In the genomic region with DNA sequence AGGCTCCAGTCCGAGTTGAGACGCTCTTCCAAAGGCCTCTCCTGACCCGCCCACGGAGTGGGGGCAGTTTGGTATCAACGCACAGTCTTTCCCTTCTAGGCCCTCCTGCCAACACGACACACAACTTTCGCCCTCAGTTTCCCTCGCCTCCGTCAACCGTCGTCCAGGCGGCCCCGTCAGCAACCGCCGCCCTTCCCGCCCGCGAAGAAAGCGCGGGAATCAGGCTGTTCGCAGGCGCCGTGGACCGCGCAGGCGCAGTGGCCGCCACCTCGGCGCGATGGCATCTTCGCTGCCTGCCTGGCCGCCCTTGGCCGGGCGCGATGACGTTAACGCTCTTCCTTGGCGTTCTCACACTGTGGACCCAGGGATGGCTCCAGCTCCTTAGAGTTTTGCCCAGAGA, we compare ENCODE assay signal across 32 cellular contexts. TPM values are rescaled to one million over a fixed set of nuclear protein-coding genes. Genes with fewer than 3 reads are reported as not detected.
DNase-seq lines count a peak whose midpoint lies in the region; ATAC-seq, FAIRE-seq and TF ChIP-seq lines count a peak whose summit lies in the region.
"Had no signal": no experiment of that assay in that cellular context is flagged by ENCODE, and none has a peak within 500 bp of the region (broad histone marks: within the 10 kb centered on the region; RNA-seq: fewer than 3 reads in every experiment).

A gene with protein sequence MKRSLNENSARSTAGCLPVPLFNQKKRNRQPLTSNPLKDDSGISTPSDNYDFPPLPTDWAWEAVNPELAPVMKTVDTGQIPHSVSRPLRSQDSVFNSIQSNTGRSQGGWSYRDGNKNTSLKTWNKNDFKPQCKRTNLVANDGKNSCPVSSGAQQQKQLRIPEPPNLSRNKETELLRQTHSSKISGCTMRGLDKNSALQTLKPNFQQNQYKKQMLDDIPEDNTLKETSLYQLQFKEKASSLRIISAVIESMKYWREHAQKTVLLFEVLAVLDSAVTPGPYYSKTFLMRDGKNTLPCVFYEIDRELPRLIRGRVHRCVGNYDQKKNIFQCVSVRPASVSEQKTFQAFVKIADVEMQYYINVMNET (minus strand): TSS at position 221 of the 400 bp plus-strand sequence. CDS start 2,494 bp downstream, outside the sequence.

- CTCF ChIA-PET in H1 (lab: Charles Lee; ENCODE audit: partially characterized antibody): no interaction called here

- H3K27ac ChIP-seq in H1 (ENCODE audit: low read depth, low read length) (no peak within 1 kb of the TSS), testis (peak within 1 kb of the TSS; percentile 52 to 59)
- H3K27ac ChIP-seq: BLaER1 had no signal

- TF ChIP-seq POLR2A in H1 (IDR thresholded peaks at IDR 0.05; ENCODE audit: control extremely low read depth in 1 of 2, low read depth in 2 of 2, low read length in 2 of 2) (no peak), testis (IDR thresholded peaks at IDR 0.05) (no peak)

- no peak within 1 kb of the TSS for H2BK20ac ChIP-seq in H1 (ENCODE audit: low read length)

- H3K9me3 ChIP-seq in H1 (ENCODE audit: insufficient read depth in 2 of 2, low read depth in 1 of 2, low read length in 1 of 2): no peaks in the 10 kb centered on the region
- no peaks in the 10 kb centered on the region for H3K9me3 ChIP-seq in testis
- H3K9me3 ChIP-seq: BE2C, BLaER1 had no signal

- H3K36me3 ChIP-seq in H1 (ENCODE audit: control insufficient read depth in 2 of 4, insufficient read depth in 4 of 4, low read length in 3 of 4): no peaks in the 10 kb centered on the region
- no peaks in the 10 kb centered on the region for H3K36me3 ChIP-seq in testis (ENCODE audit: low read depth, missing control alignments)
- H3K36me3 ChIP-seq: BE2C, BLaER1 had no signal

- no peaks in the 10 kb centered on the region for H3K27me3 Mint-ChIP-seq in nephron (ENCODE audit: low read depth)
- H3K27me3 Mint-ChIP-seq in activated T-helper 17 cell treated with anti-CD3 and anti-CD28 coated beads, Interleukin-2, amount 50 U/mL, for 72 hours: peaks cover 12% of the 10 kb centered on the region

- no peak within 1 kb of the TSS for H3K4ac ChIP-seq in H1 (replicated peaks; ENCODE audit: insufficient read length, low read depth, low read length)

- no peak within 1 kb of the TSS for H2BK12ac ChIP-seq in H1 (ENCODE audit: low read depth, low read length)

- no peak within 1 kb of the TSS for H3K9ac ChIP-seq in H1 (replicated peaks in 1 of 4; ENCODE audit: extremely low read depth in 1 of 4, low read depth in 3 of 4, low read length in 3 of 4)
- H3K9ac ChIP-seq: BLaER1 had no signal

- no peak for TF ChIP-seq RAD21 in H1 (IDR thresholded peaks at IDR 0.05 in 1 of 2, conservative IDR thresholded peaks at IDR 0.05 in 1 of 2; ENCODE audit: low read depth in 2 of 2, low read length in 2 of 2)

- H3K56ac ChIP-seq in H1 (replicated peaks; ENCODE audit: insufficient read length, low read depth, low read length): no peak within 1 kb of the TSS

- H3K27me3 ChIP-seq in H1 (replicated peaks in 1 of 4; ENCODE audit: control insufficient read depth in 3 of 4, extremely low read depth in 1 of 4, insufficient read depth in 3 of 4, low read length in 3 of 4) (no peaks in the 10 kb centered on the region), testis (no peaks in the 10 kb centered on the region)
- H3K27me3 ChIP-seq: BE2C, BLaER1 had no signal

- no peak for TF ChIP-seq CTCF in H1 (IDR thresholded peaks at IDR 0.05; ENCODE audit: control extremely low read depth in 1 of 3, insufficient read depth in 1 of 3, low read depth in 1 of 3, low read length in 3 of 3)
- TF ChIP-seq CTCF in nephron (IDR thresholded peaks at IDR 0.05; ENCODE audit: unreplicated experiment in 3 of 3): no peak
- no peak for TF ChIP-seq CTCF in testis (IDR thresholded peaks at IDR 0.05)

- no peak within 1 kb of the TSS for H2BK15ac ChIP-seq in H1 (ENCODE audit: low read length)

- H2AFZ ChIP-seq in H1 (ENCODE audit: low read length): 0 out of 2 replicates have a peak within 1 kb of the TSS, but pooled peaks have one; percentile 49

- intact Hi-C loops in testis (cut with DNase I; ENCODE audit: low total_unique reads): no loop called here

- no peak within 1 kb of the TSS for H3K14ac ChIP-seq in H1 (ENCODE audit: insufficient read length)

- no peak for TF ChIP-seq EP300 in H1 (IDR thresholded peaks at IDR 0.05; ENCODE audit: borderline replicate concordance in 1 of 2, low read depth in 2 of 2, low read length in 2 of 2)

- H3K23ac ChIP-seq in H1 (ENCODE audit: insufficient read length): no peak within 1 kb of the TSS

- peaks cover 27% of the 10 kb centered on the region for H3K4me1 Mint-ChIP-seq in nephron
- peaks cover 3% of the 10 kb centered on the region for H3K4me1 Mint-ChIP-seq in activated T-helper 17 cell treated with anti-CD3 and anti-CD28 coated beads, Interleukin-2, amount 50 U/mL, for 72 hours

- H2BK5ac ChIP-seq in H1 (ENCODE audit: low read depth, low read length): 0 out of 2 replicates have a peak within 1 kb of the TSS, but pooled peaks have one; percentile 5

- H3K27ac Mint-ChIP-seq in nephron: peak within 1 kb of the TSS in 2 of 3 experiments; percentile 40 to 88
- H3K27ac Mint-ChIP-seq in activated T-helper 17 cell treated with anti-CD3 and anti-CD28 coated beads, Interleukin-2, amount 50 U/mL, for 72 hours: no peak within 1 kb of the TSS
- H3K27ac Mint-ChIP-seq: CD4-positive, alpha-beta memory T cell; CD4-positive, CD25-positive, alpha-beta regulatory T cell; CD8-positive, alpha-beta memory T cell had no signal

- H2BK120ac ChIP-seq in H1 (replicated peaks; ENCODE audit: low read depth, low read length): no peak within 1 kb of the TSS

- no peaks in the 10 kb centered on the region for H4K20me1 ChIP-seq in H1 (replicated peaks in 1 of 2; ENCODE audit: control insufficient read depth in 1 of 2, insufficient read depth in 2 of 2, low read length in 2 of 2)
- H4K20me1 ChIP-seq: BLaER1 had no signal

- no peaks in the 10 kb centered on the region for H3K36me3 Mint-ChIP-seq in nephron (ENCODE audit: low read depth)
- H3K36me3 Mint-ChIP-seq in activated T-helper 17 cell treated with anti-CD3 and anti-CD28 coated beads, Interleukin-2, amount 50 U/mL, for 72 hours (ENCODE audit: low read depth): no peaks in the 10 kb centered on the region
- H3K36me3 Mint-ChIP-seq: CD14-positive monocyte; CD4-positive, alpha-beta memory T cell; CD4-positive, CD25-positive, alpha-beta regulatory T cell; CD8-positive, alpha-beta memory T cell had no signal

- no peak within 1 kb of the TSS for H4K5ac ChIP-seq in H1 (ENCODE audit: insufficient read length, low read depth, low read length)

- H3K9me3 Mint-ChIP-seq in nephron: no peaks in the 10 kb centered on the region
- no peaks in the 10 kb centered on the region for H3K9me3 Mint-ChIP-seq in activated T-helper 17 cell treated with anti-CD3 and anti-CD28 coated beads, Interleukin-2, amount 50 U/mL, for 72 hours
- H3K9me3 Mint-ChIP-seq: CD4-positive, alpha-beta memory T cell; CD8-positive, alpha-beta memory T cell had no signal

- H3K4me3 ChIP-seq in H1 (ENCODE audit: extremely low read depth in 1 of 4, insufficient read depth in 2 of 4, low read depth in 3 of 4, low read length in 4 of 4) (no peak within 1 kb of the TSS), testis (peak within 1 kb of the TSS; percentile 44 to 54)
- H3K4me3 ChIP-seq: BLaER1, GM12878 had no signal

- no peak within 1 kb of the TSS for H3K4me2 ChIP-seq in H1 (ENCODE audit: insufficient read depth in 1 of 2, low read depth in 2 of 2, low read length in 2 of 2)
- H3K4me2 ChIP-seq: BLaER1 had no signal

- peak within 1 kb of the TSS; percentile 70 for H4K91ac ChIP-seq in H1 (replicated peaks; ENCODE audit: insufficient read length, low read length)

- no peaks in the 10 kb centered on the region for H3K79me1 ChIP-seq in H1 (ENCODE audit: low read depth, low read length)

- no peak for FAIRE-seq in H1 (lab: Jason Lieb, UNC)
- FAIRE-seq: A204.1, GM12878, GM12892, GM18507, GM19239 had no signal

- H3K18ac ChIP-seq in H1 (ENCODE audit: extremely low read depth, low read length): no peak within 1 kb of the TSS

- H4K8ac ChIP-seq in H1 (ENCODE audit: extremely low read depth, insufficient read depth, low read length): peak within 1 kb of the TSS; percentile 38

- H2AK5ac ChIP-seq in H1 (ENCODE audit: low read depth, low read length): no peak within 1 kb of the TSS

- H3K4me1 ChIP-seq in H1 (replicated peaks in 1 of 4; ENCODE audit: control insufficient read depth in 3 of 4, insufficient read depth in 4 of 4, low read length in 3 of 4) (peaks cover 0 to 5% (median 0%) of the 10 kb centered on the region in 4 experiments; a peak in 1 of 7 replicates), testis (no peaks in the 10 kb centered on the region)
- H3K4me1 ChIP-seq: BE2C, BLaER1 had no signal

- DNase-seq in H1 (ENCODE audit: low read depth in 1 of 2, low spot score in 2 of 2) (no peak), testis (peak; percentile 45), H4 (ENCODE audit: low spot score) (no peak), NCI-H2029 (lab: John Stamatoyannopoulos, UW) (no peak)
- DNase-seq: 8988T; ACHN; BE2C; C1 segment of cervical spinal cord; CD4-positive, alpha-beta memory T cell; CD4-positive, CD25-positive, alpha-beta regulatory T cell; CD8-positive, alpha-beta memory T cell; COR-L47; DMS 273 treated with DMSO at 0.1 percent for 48 hours; DMS153; DMS53; DMS79; DND-41; EL; GDM1 had no signal

- POLR2A ChIA-PET in H1 (lab: Charles Lee; ENCODE audit: partially characterized antibody): no interaction called here

- no peaks in the 10 kb centered on the region for H3K23me2 ChIP-seq in H1 (ENCODE audit: low read depth, low read length)

- H3K4me3 Mint-ChIP-seq in nephron: no peak within 1 kb of the TSS
- no peak within 1 kb of the TSS for H3K4me3 Mint-ChIP-seq in activated T-helper 17 cell treated with anti-CD3 and anti-CD28 coated beads, Interleukin-2, amount 50 U/mL, for 72 hours
- H3K4me3 Mint-ChIP-seq: CD14-positive monocyte; CD4-positive, alpha-beta memory T cell; CD4-positive, CD25-positive, alpha-beta regulatory T cell; CD8-positive, alpha-beta memory T cell had no signal

- no peak for ATAC-seq in activated T-helper 17 cell treated with anti-CD3 and anti-CD28 coated beads, Interleukin-2, amount 50 U/mL, for 72 hours (replicated peaks)
- ATAC-seq: GM12878 had no signal

- H3K79me2 ChIP-seq in H1 (ENCODE audit: control insufficient read depth in 1 of 2, insufficient read depth in 2 of 2, low read length in 2 of 2): no peaks in the 10 kb centered on the region

- 93% methylated on average over 35 of the region's 38 CpGs; no CpG with 5 or more reads in 1 of the 2 experiments for WGBS in H1 (ENCODE audit: extremely low coverage in 1 of 2, insufficient coverage in 1 of 2, insufficient read length in 1 of 2, insufficient replicate concordance in 2 of 2, low coverage in 1 of 2, low lambda C conversion rate in 2 of 2, missing lambda C conversion rate in 1 of 2), 2 experiments
- WGBS in testis, 2 donors: 95% methylated on average over 32 to 38 of the region's 38 CpGs

RNA-seq across cellular contexts. Expression of the gene that starts here (rescaled TPM):
- total RNA-seq in H1 (2021; fragmentation: NEBNext Ultra II Directional; extraction: Animal tissue kit (Norgen Biotek cat#: 25700)): not detected in 2 replicates
- polyA plus RNA-seq in H1 (2011; rRNA removed) (0.06 TPM in 1 of 2 replicates, not detected in the other), testis (ENCODE audit: insufficient read depth, low read depth, low replicate concordance) (368 TPM)
- not detected for polyA plus RNA-seq in H1 (2011; cell fraction: cytosol; rRNA removed)
- not detected for polyA plus RNA-seq in H1 (2011; cell fraction: nucleus; rRNA removed)
- polyA plus RNA-seq in H1 (2012, experiment 1 of 2): not detected in 4 replicates
- polyA plus RNA-seq in H1 (2012, experiment 2 of 2): not detected
- 0.04 TPM for polyA plus RNA-seq in H1 (2013, experiment 1 of 2)
- polyA plus RNA-seq in H1 (2013, experiment 2 of 2): 0.07 TPM
- not detected in 2 replicates for polyA minus RNA-seq in H1 (2011; rRNA and poly(A)+ RNA removed)
- polyA minus RNA-seq in H1 (2011; cell fraction: cytosol; rRNA and poly(A)+ RNA removed): not detected
- polyA minus RNA-seq in H1 (2011; cell fraction: nucleus; rRNA and poly(A)+ RNA removed): not detected
- total RNA-seq in testis: 100 to 1,000 TPM; 100 to 114 TPM
- total RNA-seq in H4 (2014; rRNA removed; shearing (Covaris generic)): not detected in 2 replicates
- total RNA-seq in activated T-helper 17 cell treated with anti-CD3 and anti-CD28 coated beads, Interleukin-2, amount 50 U/mL, for 72 hours: not detected
- total RNA-seq: A673; CD4-positive, alpha-beta memory T cell; CD4-positive, CD25-positive, alpha-beta regulatory T cell; CD8-positive, alpha-beta memory T cell; Daoy; G401; GM12878 had no signal
- polyA plus RNA-seq: AG04450; CD14-positive monocyte; CD8-positive, alpha-beta memory T cell; GM12878 had no signal

Comparison
In these comparisons a context has a peak if more than half of its experiments do, and no peak if none do; other contexts are left out.
1. RNA of the gene that starts here (total RNA-seq): 100 to 114 TPM in testis; not detected in H1, not detected in activated T-helper 17 cell treated with anti-CD3 and anti-CD28 coated beads, Interleukin-2, amount 50 U/mL, for 72 hours and not detected in H4; every median in the first group is over 10 times any median in the second.
2. RNA of the gene that starts here (polyA plus RNA-seq): 368 TPM in testis (single experiment); 0.04 to 0.07 TPM in H1; every median in the first group is over 100 times any median in the second.
3. H3K4me3 ChIP-seq: peak in testis (2 of 2); none in H1 (0 of 4).